Comparison of ENCODE assay signal across 8 cellular contexts in genomic region chr16:726438-727290, GRCh38. TPM values are rescaled to one million over a fixed set of nuclear protein-coding genes. Genes with fewer than 3 reads are reported as not detected.
DNase-seq lines count a peak whose midpoint lies in the region; ATAC-seq, FAIRE-seq and TF ChIP-seq lines count a peak whose summit lies in the region.

Gene CCDC78, minus strand, starts transcription at chr16:726443. Its CDS starts 76 bp downstream, at chr16:726367.
Gene HAGHL, plus strand, starts transcription at chr16:727106. Its CDS starts 404 bp downstream, at chr16:727510.

- peak within 1 kb of the TSS; percentile 68 for H4K8ac ChIP-seq in H1 (ENCODE audit: extremely low read depth, insufficient read depth, low read length)

- H3K9me2 ChIP-seq in MM.1S (replicated peaks; ENCODE audit: insufficient read depth, low read length): no peaks in the 10 kb centered on the region

- peak within 1 kb of the TSS; percentile 93 for H4K91ac ChIP-seq in H1 (replicated peaks; ENCODE audit: insufficient read length, low read length)

- POLR2A ChIA-PET in activated CD8-positive, alpha-beta T cell treated with anti-CD3 and anti-CD28 coated beads for 36 hours (lab: Charles Lee): interaction anchor here (0.6 to 8.1 kb wide), 6 partner anchors 7 to 57 kb away, joined by 3 to 84 read pairs (median 11); partner anchors contain the start of genes ANTKMT, CIAO3 and METRN
- POLR2A ChIA-PET in H1 (lab: Charles Lee; ENCODE audit: partially characterized antibody): interaction anchor here (0.8 to 23.0 kb wide), 15 partner anchors 0 to 77 kb away, joined by 3 to 353 read pairs (median 5); partner anchors contain the start of genes ANTKMT, CCDC78, CHTF18 and CIAO3

- intact Hi-C loops in activated CD8-positive, alpha-beta T cell treated with anti-CD3 and anti-CD28 coated beads for 36 hours (cut with micrococcal nuclease): no loop called here

- H3K4me2 ChIP-seq in MM.1S (ENCODE audit: low read depth, low read length): peak within 1 kb of the TSS; percentile 100
- H3K4me2 ChIP-seq in H1 (ENCODE audit: insufficient read depth in 1 of 2, low read depth in 2 of 2, low read length in 2 of 2): peak within 1 kb of the TSS; percentile 93 to 99

- 0 out of 2 replicates have a peak within 1 kb of the TSS, but pooled peaks have one; percentile 80 for H2BK20ac ChIP-seq in H1 (ENCODE audit: low read length)

- peak within 1 kb of the TSS; percentile 85 for H3K9ac ChIP-seq in MM.1S (ENCODE audit: low read length)
- H3K9ac ChIP-seq in H1 (replicated peaks in 1 of 4; ENCODE audit: extremely low read depth in 1 of 4, low read depth in 3 of 4, low read length in 3 of 4): peak within 1 kb of the TSS in 2 of 4 experiments; percentile 22 to 37; a peak in 4 of 7 replicates

- H2BK5ac ChIP-seq in H1 (ENCODE audit: low read depth, low read length): 0 out of 2 replicates have a peak within 1 kb of the TSS, but pooled peaks have one; percentile 24

- peaks cover 5% of the 10 kb centered on the region for H3K4me1 Mint-ChIP-seq in activated CD8-positive, alpha-beta T cell treated with anti-CD3 and anti-CD28 coated beads for 36 hours (ENCODE audit: low read depth)

- H3K23ac ChIP-seq in H1 (ENCODE audit: insufficient read length): no peak within 1 kb of the TSS

- no peaks in the 10 kb centered on the region for H3K9me3 ChIP-seq in MM.1S (replicated peaks; ENCODE audit: insufficient read depth, low read length)
- no peaks in the 10 kb centered on the region; a peak in 1 of 4 replicates for H3K9me3 ChIP-seq in H1 (ENCODE audit: insufficient read depth in 2 of 2, low read depth in 1 of 2, low read length in 1 of 2)
- no peaks in the 10 kb centered on the region for H3K9me3 ChIP-seq in mononuclear cell (ENCODE audit: low read depth, low read length)

- peak within 1 kb of the TSS; percentile 68; the same call in 1 of the 2 replicates for H2BK12ac ChIP-seq in H1 (ENCODE audit: low read depth, low read length)

- peaks cover 19% of the 10 kb centered on the region; the same call in 1 of the 2 replicates for H3K23me2 ChIP-seq in H1 (ENCODE audit: low read depth, low read length)

- no peak for FAIRE-seq in H1 (lab: Jason Lieb, UNC)

- H3K4ac ChIP-seq in H1 (replicated peaks; ENCODE audit: insufficient read length, low read depth, low read length): peak within 1 kb of the TSS; percentile 99

- no peak for TF ChIP-seq CTCF in MM.1S (IDR thresholded peaks at IDR 0.05; ENCODE audit: low read length)
- TF ChIP-seq CTCF in activated CD8-positive, alpha-beta T cell treated with anti-CD3 and anti-CD28 coated beads for 36 hours (IDR thresholded peaks at IDR 0.05): no peak
- TF ChIP-seq CTCF in H1 (IDR thresholded peaks at IDR 0.05; ENCODE audit: control extremely low read depth in 1 of 3, insufficient read depth in 1 of 3, low read depth in 1 of 3, low read length in 3 of 3): no peak

- no peak within 1 kb of the TSS for H2BK120ac ChIP-seq in H1 (replicated peaks; ENCODE audit: low read depth, low read length)

- no peaks in the 10 kb centered on the region for H3K36me3 ChIP-seq in MM.1S (replicated peaks; ENCODE audit: insufficient read depth, low read length)
- H3K36me3 ChIP-seq in H1 (ENCODE audit: control insufficient read depth in 2 of 4, insufficient read depth in 4 of 4, low read length in 3 of 4): peaks cover 0 to 6% (median 0%) of the 10 kb centered on the region in 4 experiments; a peak in 1 of 8 replicates

- H3K27ac Mint-ChIP-seq in activated CD8-positive, alpha-beta T cell treated with anti-CD3 and anti-CD28 coated beads for 36 hours: peak within 1 kb of the TSS; percentile 38

- peak within 1 kb of the TSS; percentile 80 for H2AFZ ChIP-seq in MM.1S (ENCODE audit: low read length)
- H2AFZ ChIP-seq in H1 (ENCODE audit: low read length): peak within 1 kb of the TSS; percentile 10; the same call in 1 of the 2 replicates

- H3K4me3 ChIP-seq in MM.1S (ENCODE audit: low read length): peak within 1 kb of the TSS; percentile 96
- H3K4me3 ChIP-seq in H1 (ENCODE audit: extremely low read depth in 1 of 4, insufficient read depth in 2 of 4, low read depth in 3 of 4, low read length in 4 of 4): peak within 1 kb of the TSS; percentile 33 to 83 (median 52)
- H3K4me3 ChIP-seq in mononuclear cell (ENCODE audit: low read length): peak within 1 kb of the TSS; percentile 39

- no peaks in the 10 kb centered on the region for H3K27me3 Mint-ChIP-seq in activated CD8-positive, alpha-beta T cell treated with anti-CD3 and anti-CD28 coated beads for 36 hours

- H3K79me1 ChIP-seq in H1 (ENCODE audit: low read depth, low read length): no peaks in the 10 kb centered on the region

- 0 out of 2 replicates have a peak within 1 kb of the TSS, but pooled peaks have one; percentile 75 for H2AK5ac ChIP-seq in H1 (ENCODE audit: low read depth, low read length)

- peak within 1 kb of the TSS; percentile 81; the same call in 1 of the 2 replicates for H2BK15ac ChIP-seq in H1 (ENCODE audit: low read length)

- peak within 1 kb of the TSS; percentile 63 for H3K14ac ChIP-seq in H1 (ENCODE audit: insufficient read length)

- ATAC-seq in activated CD8-positive, alpha-beta T cell treated with anti-CD3 and anti-CD28 coated beads for 36 hours: peak; percentile 52
- peak; percentile 10 for ATAC-seq in stimulated activated naive CD8-positive, alpha-beta T cell treated with anti-CD3 and anti-CD28 coated beads, Interleukin-15, Interleukin-2, amounts not matched to agents 100 U/mL and 50 U/mL, for 24 hours

- no peak for TF ChIP-seq RAD21 in H1 (IDR thresholded peaks at IDR 0.05 in 1 of 2, conservative IDR thresholded peaks at IDR 0.05 in 1 of 2; ENCODE audit: low read depth in 2 of 2, low read length in 2 of 2)

- H3K56ac ChIP-seq in H1 (replicated peaks; ENCODE audit: insufficient read length, low read depth, low read length): peak within 1 kb of the TSS; percentile 16

- H4K20me1 ChIP-seq in MM.1S (ENCODE audit: insufficient read depth, low read length) (no peaks in the 10 kb centered on the region), H1 (replicated peaks in 1 of 2; ENCODE audit: control insufficient read depth in 1 of 2, insufficient read depth in 2 of 2, low read length in 2 of 2) (peaks cover 3 to 12% of the 10 kb centered on the region in 2 experiments)

- no peaks in the 10 kb centered on the region for H3K36me3 Mint-ChIP-seq in activated CD8-positive, alpha-beta T cell treated with anti-CD3 and anti-CD28 coated beads for 36 hours (ENCODE audit: low read depth)

- H3K9me3 Mint-ChIP-seq in activated CD8-positive, alpha-beta T cell treated with anti-CD3 and anti-CD28 coated beads for 36 hours: no peaks in the 10 kb centered on the region

- peak within 1 kb of the TSS; percentile 43; the same call in 1 of the 2 replicates for H3K27ac ChIP-seq in MM.1S (ENCODE audit: low read length)
- H3K27ac ChIP-seq in H1 (ENCODE audit: low read depth, low read length): peak within 1 kb of the TSS; percentile 3; the same call in 1 of the 2 replicates

- CTCF ChIA-PET in activated CD8-positive, alpha-beta T cell treated with anti-CD3 and anti-CD28 coated beads for 36 hours (lab: Charles Lee): interaction anchor here (2.6 to 19.6 kb wide), 2 partner anchors 15 to 59 kb away, joined by 9 to 207 read pairs; partner anchors contain the start of gene METRN
- CTCF ChIA-PET in H1 (lab: Charles Lee; ENCODE audit: partially characterized antibody): interaction anchor here (0.9 to 35.8 kb wide), 5 partner anchors 10 to 329 kb away, joined by 3 to 977 read pairs (median 424); partner anchors contain the start of genes ANTKMT, CCDC78, CHTF18 and CIAO3

- peak within 1 kb of the TSS; percentile 24 for H4K5ac ChIP-seq in H1 (ENCODE audit: insufficient read length, low read depth, low read length)

- H3K4me1 ChIP-seq in MM.1S (ENCODE audit: low read length) (peaks cover 3% of the 10 kb centered on the region), H1 (replicated peaks in 1 of 4; ENCODE audit: control insufficient read depth in 3 of 4, insufficient read depth in 4 of 4, low read length in 3 of 4) (peaks cover 0 to 14% (median 8%) of the 10 kb centered on the region in 4 experiments; a peak in 5 of 7 replicates), mononuclear cell (ENCODE audit: insufficient read depth, low read length) (peaks cover 20% of the 10 kb centered on the region)

- H3K27me3 ChIP-seq in MM.1S (replicated peaks; ENCODE audit: insufficient read depth, low read length) (no peaks in the 10 kb centered on the region), H1 (replicated peaks in 1 of 4; ENCODE audit: control insufficient read depth in 3 of 4, extremely low read depth in 1 of 4, insufficient read depth in 3 of 4, low read length in 3 of 4) (peaks cover 0 to 16% (median 5%) of the 10 kb centered on the region in 4 experiments; a peak in 4 of 7 replicates), mononuclear cell (ENCODE audit: insufficient read depth, low read length) (peaks cover 2% of the 10 kb centered on the region)

- TF ChIP-seq EP300 in H1 (IDR thresholded peaks at IDR 0.05; ENCODE audit: borderline replicate concordance in 1 of 2, low read depth in 2 of 2, low read length in 2 of 2): no peak

- 2% methylated on average over 58 of the region's 88 CpGs; no CpG with 5 or more reads in 1 of the 2 experiments for WGBS in H1 (ENCODE audit: extremely low coverage in 1 of 2, insufficient coverage in 1 of 2, insufficient read length in 1 of 2, insufficient replicate concordance in 2 of 2, low coverage in 1 of 2, low lambda C conversion rate in 2 of 2, missing lambda C conversion rate in 1 of 2), 2 experiments

- H3K18ac ChIP-seq in H1 (ENCODE audit: extremely low read depth, low read length): peak within 1 kb of the TSS; percentile 71

- H3K79me2 ChIP-seq in MM.1S (ENCODE audit: low read length) (peaks cover 6% of the 10 kb centered on the region; the same call in 1 of the 2 replicates), H1 (ENCODE audit: control insufficient read depth in 1 of 2, insufficient read depth in 2 of 2, low read length in 2 of 2) (no peaks in the 10 kb centered on the region)

- peak; percentile 34 to 47 (median 39) for DNase-seq in NCI-H1417 (lab: John Stamatoyannopoulos, UW)
- DNase-seq in NCI-H1417 treated with DMSO at 0.1 percent for 48 hours (lab: John Stamatoyannopoulos, UW): no peak
- DNase-seq in MM.1S: peak; percentile 74
- DNase-seq in activated CD8-positive, alpha-beta T cell treated with anti-CD3 and anti-CD28 coated beads for 36 hours: peak; percentile 74
- peak in 1 of 2 experiments; percentile 91 for DNase-seq in H1 (ENCODE audit: low read depth in 1 of 2, low spot score in 2 of 2)
- DNase-seq in stimulated activated naive CD8-positive, alpha-beta T cell treated with anti-CD3 and anti-CD28 coated beads, Interleukin-15, Interleukin-2, amounts not matched to agents 100 U/mL and 50 U/mL, for 24 hours: peak; percentile 79
- no peak for DNase-seq in NCI-H2029 (lab: John Stamatoyannopoulos, UW)

- H3K4me3 Mint-ChIP-seq in activated CD8-positive, alpha-beta T cell treated with anti-CD3 and anti-CD28 coated beads for 36 hours: peak within 1 kb of the TSS; percentile 71

- TF ChIP-seq POLR2A in H1 (IDR thresholded peaks at IDR 0.05; ENCODE audit: control extremely low read depth in 1 of 2, low read depth in 2 of 2, low read length in 2 of 2): no peak

- H3F3A ChIP-seq in MM.1S (ENCODE audit: insufficient read depth, low read length): peaks cover 13% of the 10 kb centered on the region; the same call in 1 of the 2 replicates

RNA-seq across cellular contexts. Expression of gene CCDC78, which starts in this region (rescaled TPM):
- 1 to 10 TPM; 4.6 to 5.7 TPM for total RNA-seq in activated CD8-positive, alpha-beta T cell treated with anti-CD3 and anti-CD28 coated beads for 36 hours
- 8.2 and 8.5 TPM in 2 replicates for total RNA-seq in H1 (2021; fragmentation: NEBNext Ultra II Directional; extraction: Animal tissue kit (Norgen Biotek cat#: 25700))
- 7.1 and 10.9 TPM in 2 replicates for polyA plus RNA-seq in H1 (2011; rRNA removed)
- polyA plus RNA-seq in H1 (2011; cell fraction: cytosol; rRNA removed): 9.8 TPM
- 90.1 TPM for polyA plus RNA-seq in H1 (2011; cell fraction: nucleus; rRNA removed)
- 7.2 to 12.1 TPM (median 10.1 TPM) in 4 replicates for polyA plus RNA-seq in H1 (2012, experiment 1 of 2)
- 4.7 TPM for polyA plus RNA-seq in H1 (2012, experiment 2 of 2)
- polyA plus RNA-seq in H1 (2013, experiment 1 of 2): 6.5 TPM
- 6.2 TPM for polyA plus RNA-seq in H1 (2013, experiment 2 of 2)
- 1.3 and 1.4 TPM in 2 replicates for polyA minus RNA-seq in H1 (2011; rRNA and poly(A)+ RNA removed)
- polyA minus RNA-seq in H1 (2011; cell fraction: cytosol; rRNA and poly(A)+ RNA removed): 2.9 TPM
- polyA minus RNA-seq in H1 (2011; cell fraction: nucleus; rRNA and poly(A)+ RNA removed): 14.3 TPM
- 1.0 TPM for total RNA-seq in mononuclear cell

RNA-seq across cellular contexts. Expression of gene HAGHL, which starts in this region (rescaled TPM):
- 10 to 100 TPM; 28.8 to 32.6 TPM for total RNA-seq in activated CD8-positive, alpha-beta T cell treated with anti-CD3 and anti-CD28 coated beads for 36 hours
- 23.1 and 26.6 TPM in 2 replicates for total RNA-seq in H1 (2021; fragmentation: NEBNext Ultra II Directional; extraction: Animal tissue kit (Norgen Biotek cat#: 25700))
- 26.9 and 41.5 TPM in 2 replicates for polyA plus RNA-seq in H1 (2011; rRNA removed)
- 40.3 TPM for polyA plus RNA-seq in H1 (2011; cell fraction: cytosol; rRNA removed)
- 107 TPM for polyA plus RNA-seq in H1 (2011; cell fraction: nucleus; rRNA removed)
- polyA plus RNA-seq in H1 (2012, experiment 1 of 2): 12.3 to 24.7 TPM (median 23.4 TPM) in 4 replicates
- polyA plus RNA-seq in H1 (2012, experiment 2 of 2): 11.8 TPM
- polyA plus RNA-seq in H1 (2013, experiment 1 of 2): 12.5 TPM
- polyA plus RNA-seq in H1 (2013, experiment 2 of 2): 14.3 TPM
- 2.0 and 3.2 TPM in 2 replicates for polyA minus RNA-seq in H1 (2011; rRNA and poly(A)+ RNA removed)
- 12.3 TPM for polyA minus RNA-seq in H1 (2011; cell fraction: cytosol; rRNA and poly(A)+ RNA removed)
- polyA minus RNA-seq in H1 (2011; cell fraction: nucleus; rRNA and poly(A)+ RNA removed): 15.1 TPM
- 4.6 TPM for total RNA-seq in mononuclear cell

Comparison
In these comparisons a context has a peak if more than half of its experiments do, and no peak if none do; other contexts are left out.
1. DNase-seq: peak in NCI-H1417 (3 of 3), MM.1S (single experiment), activated CD8-positive, alpha-beta T cell treated with anti-CD3 and anti-CD28 coated beads for 36 hours (single experiment) and stimulated activated naive CD8-positive, alpha-beta T cell treated with anti-CD3 and anti-CD28 coated beads, Interleukin-15, Interleukin-2, amounts not matched to agents 100 U/mL and 50 U/mL, for 24 hours (single experiment); none in NCI-H1417 treated with DMSO at 0.1 percent for 48 hours (single experiment) and NCI-H2029 (single experiment).
2. H3K4me3 ChIP-seq: peak in every context shown above with its lines; median percentile 96 in MM.1S; 52 in H1; 39 in mononuclear cell.